ENCODE assay signal across 8 cellular contexts in genomic region chr15:67839358-67839928, GRCh38. TPM values are rescaled to one million over a fixed set of nuclear protein-coding genes. Genes with fewer than 3 reads are reported as not detected.
DNase-seq lines count a peak whose midpoint lies in the region; ATAC-seq and TF ChIP-seq lines count a peak whose summit lies in the region.

No MANE protein-coding gene starts in this region.

- H3K27ac ChIP-seq in DOHH2 (ENCODE audit: low read depth, low read length) (peak overlapping the region; percentile 81), neural cell (ENCODE audit: low read length) (peak overlapping the region; percentile 64)

- peak; percentile 14 for TF ChIP-seq RAD21 in neural cell (conservative IDR thresholded peaks at IDR 0.05)

- intact Hi-C loops in activated B cell treated with CpG ODN at 0.5 μM for 24 hours (cut with micrococcal nuclease): loop anchor here (1.0 to 10.0 kb wide), 6 partner anchors 55 to 1335 kb away; partner anchors contain the start of genes AAGAB, IQCH, RPL4 and SMAD3

- H3K4me2 ChIP-seq in DOHH2 (ENCODE audit: low read length) (peak overlapping the region; percentile 92), neural cell (ENCODE audit: low read length) (peak overlapping the region; percentile 96)

- peaks cover 53% of the 10 kb centered on the region for H3K4me1 ChIP-seq in DOHH2 (ENCODE audit: control insufficient read depth, low read length)

- TF ChIP-seq EP300 in neural cell (conservative IDR thresholded peaks at IDR 0.05; ENCODE audit: poor library complexity, severe bottlenecking): no peak

- H3K9me2 ChIP-seq in DOHH2 (replicated peaks; ENCODE audit: control insufficient read depth, low read length) (no peaks in the 10 kb centered on the region), neural cell (ENCODE audit: insufficient read depth, low read length) (no peaks in the 10 kb centered on the region)

- H3K4me3 Mint-ChIP-seq in activated B cell treated with CpG ODN at 0.5 μM for 24 hours: peak overlapping the region; percentile 95

- H3K4me3 ChIP-seq in DOHH2 (ENCODE audit: low read length) (peak overlapping the region; percentile 95), neural cell (ENCODE audit: low read length) (peak overlapping the region; percentile 96)

- no peaks in the 10 kb centered on the region for H3K79me2 ChIP-seq in DOHH2 (ENCODE audit: control insufficient read depth, low read length)
- H3K79me2 ChIP-seq in neural cell (replicated peaks; ENCODE audit: insufficient read depth, low read length): no peaks in the 10 kb centered on the region

- H3F3A ChIP-seq in DOHH2 (ENCODE audit: control insufficient read depth, insufficient read depth) (peaks cover 11% of the 10 kb centered on the region; the same call in 1 of the 2 replicates), neural cell (ENCODE audit: insufficient read depth, low read length, poor library complexity, severe bottlenecking) (no peaks in the 10 kb centered on the region)

- H3K9me3 ChIP-seq in DOHH2 (ENCODE audit: control insufficient read depth, insufficient read depth, low read length) (no peaks in the 10 kb centered on the region), neural cell (ENCODE audit: low read length) (no peaks in the 10 kb centered on the region)

- peak overlapping the region; percentile 58 for H3K9ac ChIP-seq in neural cell (ENCODE audit: low read length)

- H3K36me3 Mint-ChIP-seq in activated B cell treated with CpG ODN at 0.5 μM for 24 hours (ENCODE audit: low read depth): peaks cover 10% of the 10 kb centered on the region

- peak overlapping the region; percentile 93 for H3K27ac Mint-ChIP-seq in activated B cell treated with CpG ODN at 0.5 μM for 24 hours

- no peak overlapping the region for H2AFZ ChIP-seq in neural cell (ENCODE audit: low read depth, low read length)

- CTCF ChIA-PET in activated B cell treated with CpG ODN at 0.5 μM for 24 hours (lab: Charles Lee): interaction anchor here (5.3 kb wide), 1 partner anchor 56 kb away, joined by 56 read pairs; no protein-coding TSS in a partner anchor

- peaks cover 17% of the 10 kb centered on the region for H3K27me3 ChIP-seq in DOHH2 (ENCODE audit: control insufficient read depth, low read length)
- H3K27me3 ChIP-seq in neural cell (ENCODE audit: insufficient read depth, low read depth, low read length): peaks cover 44% of the 10 kb centered on the region

- peaks cover 17% of the 10 kb centered on the region for H3K27me3 Mint-ChIP-seq in activated B cell treated with CpG ODN at 0.5 μM for 24 hours

- POLR2A ChIA-PET in activated B cell treated with CpG ODN at 0.5 μM for 24 hours (lab: Charles Lee): interaction anchor here (0.6 to 1.3 kb wide), 8 partner anchors 16 to 973 kb away, joined by 3 to 7 read pairs (median 4); partner anchors contain the start of gene MAP2K5

- no peaks in the 10 kb centered on the region for H3K9me3 Mint-ChIP-seq in activated B cell treated with CpG ODN at 0.5 μM for 24 hours

- TF ChIP-seq CTCF in DOHH2 (IDR thresholded peaks at IDR 0.05; ENCODE audit: low read depth, low read length, poor library complexity, severe bottlenecking) (no peak), activated B cell treated with CpG ODN at 0.5 μM for 24 hours (IDR thresholded peaks at IDR 0.05) (no peak), neural cell (IDR thresholded peaks at IDR 0.05; ENCODE audit: poor library complexity, severe bottlenecking) (no peak)

- H3K36me3 ChIP-seq in DOHH2 (ENCODE audit: control insufficient read depth, low read length): peaks cover 2% of the 10 kb centered on the region; the same call in 1 of the 2 replicates
- H3K36me3 ChIP-seq in neural cell (ENCODE audit: insufficient read depth, low read length): no peaks in the 10 kb centered on the region

- H4K20me1 ChIP-seq in DOHH2 (ENCODE audit: control insufficient read depth, insufficient read depth, low read depth, low read length) (no peaks in the 10 kb centered on the region), neural cell (ENCODE audit: insufficient read depth) (no peaks in the 10 kb centered on the region)

- DNase-seq in NCI-H187 treated with DMSO at 0.1 percent for 48 hours (lab: John Stamatoyannopoulos, UW) (peak; percentile 17), activated B cell treated with CpG ODN at 0.5 μM for 24 hours (peak; percentile 40), fibroblast of peridontal ligament (ENCODE audit: extremely low read depth) (peak; percentile 59), NCI-H128 (lab: John Stamatoyannopoulos, UW; ENCODE audit: unreplicated experiment) (no peak)

- ATAC-seq in GM21825 (IDR thresholded peaks at IDR 0.05; ENCODE audit: unreplicated experiment): peak; percentile 14
- ATAC-seq in activated B cell treated with CpG ODN at 0.5 μM for 24 hours (ENCODE audit: low read depth): peak; percentile 31
- ATAC-seq in HG03175 (IDR thresholded peaks at IDR 0.05; ENCODE audit: unreplicated experiment): no peak

- peaks cover 46% of the 10 kb centered on the region for H3K4me1 Mint-ChIP-seq in activated B cell treated with CpG ODN at 0.5 μM for 24 hours

TF ChIP-seq in neural cell, 6 proteins besides CTCF, POLR2A, EP300 and RAD21:
- TF ChIP-seq EZH2 (IDR thresholded peaks at IDR 0.05; ENCODE audit: borderline replicate concordance, insufficient read depth, low read length, poor library complexity, severe bottlenecking) (no peak), POLR2AphosphoS5 (IDR thresholded peaks at IDR 0.05) (peak; percentile 11)
TF ChIP-seq in neural cell: peak in this region for 1.

RNA-seq across cellular contexts. Expression of gene RNU6-1, which starts 0.4 kb away (rescaled TPM):
- not detected in 2 replicates for total RNA-seq in activated B cell treated with CpG ODN at 0.5 μM for 24 hours
- polyA plus RNA-seq in neural cell: not detected in 2 replicates
- polyA minus RNA-seq in neural cell: not detected in 2 replicates

RNA-seq across cellular contexts. Expression of gene SKOR1, which starts 14.1 kb away (rescaled TPM):
- total RNA-seq in activated B cell treated with CpG ODN at 0.5 μM for 24 hours: 0.53 and 0.64 TPM in 2 replicates
- 0.81 and 0.94 TPM in 2 replicates for polyA plus RNA-seq in neural cell
- 1.5 and 2.1 TPM in 2 replicates for polyA minus RNA-seq in neural cell
